24 cellular contexts compared by ENCODE assay signal in genomic region chrX:101483705-101484104, GRCh38. TPM values are rescaled to one million over a fixed set of nuclear protein-coding genes. Genes with fewer than 3 reads are reported as not detected.
DNase-seq lines count a peak whose midpoint lies in the region; ATAC-seq and TF ChIP-seq lines count a peak whose summit lies in the region.
"Had no signal": no experiment of that assay in that cellular context is flagged by ENCODE, and none has a peak within 500 bp of the region (broad histone marks: within the 10 kb centered on the region; RNA-seq: fewer than 3 reads in every experiment).

No MANE protein-coding gene starts in this region.

- H4K91ac ChIP-seq in H9 (ENCODE audit: insufficient read length, low read depth, low read length): no peak overlapping the region

- ATAC-seq in CD8-positive, alpha-beta T cell: no peak
- ATAC-seq in HG02973 (IDR thresholded peaks at IDR 0.05; ENCODE audit: unreplicated experiment): no peak
- ATAC-seq: activated T-cell treated with anti-CD3 and anti-CD28 coated beads, Interleukin-2, amount 50 U/mL, for 72 hours; left lung; natural killer cell; right lobe of liver; SK-N-SH treated with all-trans-retinoic acid at 6 μM for 48 hours had no signal

- no peak overlapping the region for H3K18ac ChIP-seq in H9 (ENCODE audit: insufficient read length, low read depth, low read length)

- no peaks in the 10 kb centered on the region for H3K79me2 ChIP-seq in H9 (ENCODE audit: insufficient read depth, low read length)
- H3K79me2 ChIP-seq in osteoblast (ENCODE audit: insufficient read depth, low read length): peaks cover 5% of the 10 kb centered on the region

- POLR2A ChIA-PET in CD8-positive, alpha-beta T cell (lab: Charles Lee): no interaction called here

- no peak overlapping the region for H2BK12ac ChIP-seq in H9 (ENCODE audit: insufficient read length, low read depth, low read length)

- peaks cover 2% of the 10 kb centered on the region for H3K23me2 ChIP-seq in H9 (ENCODE audit: insufficient read length, low read depth, low read length, poor library complexity, severe bottlenecking)

- H3K9ac ChIP-seq in H9 (ENCODE audit: extremely low read depth, insufficient read length, low read length): no peak overlapping the region
- no peak overlapping the region for H3K9ac ChIP-seq in iPS-20b (ENCODE audit: low read depth, low read length)

- no peak overlapping the region for H2AFZ ChIP-seq in H9 (ENCODE audit: low read length)
- H2AFZ ChIP-seq in osteoblast (ENCODE audit: low read length): no peak overlapping the region

- H3K9me3 Mint-ChIP-seq in H9: peaks cover 49 to 57% of the 10 kb centered on the region in 2 experiments
- H3K9me3 Mint-ChIP-seq in CD8-positive, alpha-beta T cell: no peaks in the 10 kb centered on the region
- H3K9me3 Mint-ChIP-seq: activated CD4-positive, alpha-beta T cell treated with anti-CD3 and anti-CD28 coated beads, Interleukin-2, amount 10 ng/mL, durations not matched to agents 24 days and 14 days; activated naive CD4-positive, alpha-beta T cell treated with anti-CD3 and anti-CD28 coated beads for 36 hours; activated T-cell treated with anti-CD3 and anti-CD28 coated beads, Interleukin-2, amount 50 U/mL, for 72 hours; natural killer cell; stimulated activated naive CD8-positive, alpha-beta T cell treated with anti-CD3 and anti-CD28 coated beads, Interleukin-15, Interleukin-2, amounts not matched to agents 100 ng/mL and 50 ng/mL, for 24 hours; T-helper 2 cell treated with Interferon-gamma antibody and Interleukin-4, amounts not matched to agents 5 μg/mL and 100 μg/mL, for 36 hours had no signal

- no peak overlapping the region for H2BK5ac ChIP-seq in H9 (ENCODE audit: insufficient read length, low read length)

- H3K4me2 ChIP-seq in H9 (ENCODE audit: insufficient read depth, insufficient read length, low read length): no peak overlapping the region
- H3K4me2 ChIP-seq in osteoblast (ENCODE audit: insufficient read depth, low read length): no peak overlapping the region

- H4K8ac ChIP-seq in H9 (replicated peaks; ENCODE audit: insufficient read length, low read depth, low read length): no peak overlapping the region

- intact Hi-C loops in CD8-positive, alpha-beta T cell (cut with DNase I, micrococcal nuclease): loop anchor here in 1 of 2 experiments (5.0 kb wide), 1 partner anchor 66 kb away; no protein-coding TSS in a partner anchor

- CTCF ChIA-PET in CD8-positive, alpha-beta T cell (lab: Charles Lee): no interaction called here

- no peak overlapping the region for H3K14ac ChIP-seq in H9 (ENCODE audit: insufficient read depth, low read length)

- H4K20me1 ChIP-seq in H9 (ENCODE audit: control insufficient read depth, insufficient read depth, insufficient read length) (no peaks in the 10 kb centered on the region), osteoblast (ENCODE audit: insufficient read depth, low read length) (no peaks in the 10 kb centered on the region)

- H2BK20ac ChIP-seq in H9 (ENCODE audit: low read depth, low read length, poor library complexity, severe bottlenecking): no peak overlapping the region

- H3K27me3 Mint-ChIP-seq in H9 (ENCODE audit: low read depth): no peaks in the 10 kb centered on the region
- H3K27me3 Mint-ChIP-seq in CD8-positive, alpha-beta T cell (ENCODE audit: low read depth): no peaks in the 10 kb centered on the region
- H3K27me3 Mint-ChIP-seq: stimulated activated naive CD8-positive, alpha-beta T cell treated with anti-CD3 and anti-CD28 coated beads, Interleukin-15, Interleukin-2, amounts not matched to agents 100 ng/mL and 50 ng/mL, for 24 hours had no signal

- no peak overlapping the region for H4K5ac ChIP-seq in H9 (ENCODE audit: insufficient read length, low read depth, low read length)

- no peak for DNase-seq in H9
- peak; percentile 10 for DNase-seq in OCI-M1 (lab: John Stamatoyannopoulos, UW)
- peak; percentile 46 for DNase-seq in osteoblast (ENCODE audit: insufficient read length, low spot score, missing footprints)
- DNase-seq in CD8-positive, alpha-beta T cell: no peak
- DNase-seq in SW 1271 (lab: John Stamatoyannopoulos, UW): no peak
- DNase-seq: activated CD4-positive, alpha-beta T cell treated with anti-CD3 and anti-CD28 coated beads, Interleukin-2, amount 10 ng/mL, durations not matched to agents 24 days and 14 days; activated naive CD4-positive, alpha-beta T cell treated with anti-CD3 and anti-CD28 coated beads for 36 hours; activated T-cell treated with anti-CD3 and anti-CD28 coated beads, Interleukin-2, amount 50 U/mL, for 72 hours; amygdala; dermis blood vessel endothelial cell; glutamatergic neuron; left lung; natural killer cell; NCI-H1694 treated with DMSO at 0.1 percent for 48 hours; NCI-H2227 treated with DMSO at 0.1 percent for 48 hours; NCI-H774; right lobe of liver had no signal

- H3K79me1 ChIP-seq in H9 (ENCODE audit: insufficient read depth, low read depth, low read length, poor library complexity, severe bottlenecking): no peaks in the 10 kb centered on the region

- H2AK5ac ChIP-seq in H9 (ENCODE audit: insufficient read length, low read length): no peak overlapping the region

- no peaks in the 10 kb centered on the region for H3K4me1 ChIP-seq in H9 (ENCODE audit: insufficient read depth, low read length)
- peaks cover 5% of the 10 kb centered on the region; the same call in 1 of the 2 replicates for H3K4me1 ChIP-seq in iPS-20b (ENCODE audit: insufficient read depth, low read length)
- H3K4me1 ChIP-seq in osteoblast (ENCODE audit: insufficient read depth, low read length): peaks cover 3% of the 10 kb centered on the region
- H3K4me1 ChIP-seq in CD8-positive, alpha-beta T cell (ENCODE audit: insufficient read depth, low read length): peaks cover 3% of the 10 kb centered on the region
- H3K4me1 ChIP-seq: left lung, right lobe of liver had no signal

- H3K23ac ChIP-seq in H9 (ENCODE audit: insufficient read length, low read depth, low read length): no peak overlapping the region

- no peak overlapping the region for H3K56ac ChIP-seq in H9 (ENCODE audit: insufficient read length, low read depth, low read length)

- TF ChIP-seq CTCF in H9 (conservative IDR thresholded peaks at IDR 0.05): no peak
- no peak for TF ChIP-seq CTCF in osteoblast (IDR thresholded peaks at IDR 0.05; ENCODE audit: extremely low read depth, low read depth, low read length)
- no peak for TF ChIP-seq CTCF in CD8-positive, alpha-beta T cell (IDR thresholded peaks at IDR 0.05)

- H3K4me3 Mint-ChIP-seq in H9: peak overlapping the region; percentile 4 to 30; a peak in 2 of 5 replicates
- H3K4me3 Mint-ChIP-seq in CD8-positive, alpha-beta T cell: no peak overlapping the region
- H3K4me3 Mint-ChIP-seq: activated CD4-positive, alpha-beta T cell treated with anti-CD3 and anti-CD28 coated beads, Interleukin-2, amount 10 ng/mL, durations not matched to agents 24 days and 14 days; activated naive CD4-positive, alpha-beta T cell treated with anti-CD3 and anti-CD28 coated beads for 36 hours; activated T-cell treated with anti-CD3 and anti-CD28 coated beads, Interleukin-2, amount 50 U/mL, for 72 hours; natural killer cell; stimulated activated naive CD8-positive, alpha-beta T cell treated with anti-CD3 and anti-CD28 coated beads, Interleukin-15, Interleukin-2, amounts not matched to agents 100 ng/mL and 50 ng/mL, for 24 hours; T-helper 2 cell treated with Interferon-gamma antibody and Interleukin-4, amounts not matched to agents 5 μg/mL and 100 μg/mL, for 36 hours had no signal

- no peaks in the 10 kb centered on the region for H3K27me3 ChIP-seq in H9 (ENCODE audit: insufficient read depth, low read length)
- no peaks in the 10 kb centered on the region for H3K27me3 ChIP-seq in iPS-20b (ENCODE audit: insufficient read depth, low read length)
- no peaks in the 10 kb centered on the region for H3K27me3 ChIP-seq in osteoblast (ENCODE audit: insufficient read depth, low read length)
- no peaks in the 10 kb centered on the region for H3K27me3 ChIP-seq in CD8-positive, alpha-beta T cell (ENCODE audit: insufficient read depth, low read length)
- H3K27me3 ChIP-seq: left lung, right lobe of liver had no signal

- peaks cover 9% of the 10 kb centered on the region; the same call in 1 of the 2 replicates for H3K36me3 ChIP-seq in iPS-20b (ENCODE audit: insufficient read depth, low read depth, low read length)
- H3K36me3 ChIP-seq in osteoblast (ENCODE audit: insufficient read depth, low read length): peaks cover 2% of the 10 kb centered on the region
- H3K36me3 ChIP-seq in CD8-positive, alpha-beta T cell (ENCODE audit: insufficient read depth, low read length): no peaks in the 10 kb centered on the region
- H3K36me3 ChIP-seq: left lung, right lobe of liver had no signal

- no peak overlapping the region for H3K4ac ChIP-seq in H9 (ENCODE audit: low read depth, low read length)

- H3K36me3 Mint-ChIP-seq in H9 (ENCODE audit: insufficient read depth in 1 of 3, low read depth in 3 of 3): peaks cover 8 to 19% (median 19%) of the 10 kb centered on the region in 3 experiments
- peaks cover 7% of the 10 kb centered on the region for H3K36me3 Mint-ChIP-seq in CD8-positive, alpha-beta T cell
- H3K36me3 Mint-ChIP-seq: natural killer cell had no signal

- H3K27ac ChIP-seq in H9 (ENCODE audit: insufficient read length, low read depth, low read length) (no peak overlapping the region), iPS-20b (ENCODE audit: low read length) (no peak overlapping the region), osteoblast (ENCODE audit: low read depth, low read length) (no peak overlapping the region)
- H3K27ac ChIP-seq in CD8-positive, alpha-beta T cell (ENCODE audit: low read depth, low read length): no peak overlapping the region
- H3K27ac ChIP-seq: C4-2B, left lung, right lobe of liver, VCaP had no signal

- H3K4me3 ChIP-seq in iPS-20b (ENCODE audit: low read length): peak overlapping the region; percentile 85; the same call in 1 of the 2 replicates
- no peak overlapping the region for H3K4me3 ChIP-seq in osteoblast (ENCODE audit: insufficient read depth, low read length)
- H3K4me3 ChIP-seq in CD8-positive, alpha-beta T cell (ENCODE audit: low read depth, low read length): no peak overlapping the region
- H3K4me3 ChIP-seq: left lung, right lobe of liver had no signal

- H3K4me1 Mint-ChIP-seq in H9: peaks cover 13 to 16% of the 10 kb centered on the region in 2 experiments
- H3K4me1 Mint-ChIP-seq in CD8-positive, alpha-beta T cell (ENCODE audit: low read depth): peaks cover 13% of the 10 kb centered on the region

- no peak overlapping the region for H3T11ph ChIP-seq in H9 (ENCODE audit: low read length)

- no peak overlapping the region for H3K27ac Mint-ChIP-seq in H9
- H3K27ac Mint-ChIP-seq in CD8-positive, alpha-beta T cell: no peak overlapping the region
- H3K27ac Mint-ChIP-seq: activated CD4-positive, alpha-beta T cell treated with anti-CD3 and anti-CD28 coated beads, Interleukin-2, amount 10 ng/mL, durations not matched to agents 24 days and 14 days; activated naive CD4-positive, alpha-beta T cell treated with anti-CD3 and anti-CD28 coated beads for 36 hours; activated T-cell treated with anti-CD3 and anti-CD28 coated beads, Interleukin-2, amount 50 U/mL, for 72 hours; natural killer cell; stimulated activated naive CD8-positive, alpha-beta T cell treated with anti-CD3 and anti-CD28 coated beads, Interleukin-15, Interleukin-2, amounts not matched to agents 100 ng/mL and 50 ng/mL, for 24 hours; T-helper 2 cell treated with Interferon-gamma antibody and Interleukin-4, amounts not matched to agents 5 μg/mL and 100 μg/mL, for 36 hours had no signal

- no CpG with 5 or more reads among the region's 3 CpGs for WGBS in H9 (ENCODE audit: extremely low coverage, insufficient read length, low lambda C conversion rate)

- peaks cover 18% of the 10 kb centered on the region for H3K9me3 ChIP-seq in H9 (ENCODE audit: control insufficient read depth, low read depth, low read length)
- no peaks in the 10 kb centered on the region for H3K9me3 ChIP-seq in iPS-20b (ENCODE audit: insufficient read depth, low read depth, low read length)
- H3K9me3 ChIP-seq in osteoblast (ENCODE audit: low read depth, low read length): no peaks in the 10 kb centered on the region
- no peaks in the 10 kb centered on the region for H3K9me3 ChIP-seq in CD8-positive, alpha-beta T cell (ENCODE audit: low read length)
- H3K9me3 ChIP-seq: left lung, right lobe of liver had no signal

- no peak overlapping the region for H2BK15ac ChIP-seq in H9 (ENCODE audit: low read depth, low read length)

- H2BK120ac ChIP-seq in H9 (ENCODE audit: low read depth, low read length, poor library complexity, severe bottlenecking): no peak overlapping the region

RNA-seq across cellular contexts. Expression of gene ARMCX4, which starts 1.6 kb away (rescaled TPM):
- total RNA-seq in H9 (2021): 17.0 and 17.3 TPM in 2 replicates
- total RNA-seq in osteoblast: 5.0 and 5.1 TPM in 2 replicates
- total RNA-seq in CD8-positive, alpha-beta T cell: 10 to 100 TPM; 13.3 to 13.4 TPM

Comparison
In these comparisons a context has a peak if more than half of its experiments do, and no peak if none do; other contexts are left out.
1. DNase-seq: peak in OCI-M1 (single experiment) and osteoblast (single experiment); none in H9 (single experiment), CD8-positive, alpha-beta T cell (0 of 7) and SW 1271 (0 of 2).